Comparison of ENCODE assay signal across 8 cellular contexts in the genomic region with DNA sequence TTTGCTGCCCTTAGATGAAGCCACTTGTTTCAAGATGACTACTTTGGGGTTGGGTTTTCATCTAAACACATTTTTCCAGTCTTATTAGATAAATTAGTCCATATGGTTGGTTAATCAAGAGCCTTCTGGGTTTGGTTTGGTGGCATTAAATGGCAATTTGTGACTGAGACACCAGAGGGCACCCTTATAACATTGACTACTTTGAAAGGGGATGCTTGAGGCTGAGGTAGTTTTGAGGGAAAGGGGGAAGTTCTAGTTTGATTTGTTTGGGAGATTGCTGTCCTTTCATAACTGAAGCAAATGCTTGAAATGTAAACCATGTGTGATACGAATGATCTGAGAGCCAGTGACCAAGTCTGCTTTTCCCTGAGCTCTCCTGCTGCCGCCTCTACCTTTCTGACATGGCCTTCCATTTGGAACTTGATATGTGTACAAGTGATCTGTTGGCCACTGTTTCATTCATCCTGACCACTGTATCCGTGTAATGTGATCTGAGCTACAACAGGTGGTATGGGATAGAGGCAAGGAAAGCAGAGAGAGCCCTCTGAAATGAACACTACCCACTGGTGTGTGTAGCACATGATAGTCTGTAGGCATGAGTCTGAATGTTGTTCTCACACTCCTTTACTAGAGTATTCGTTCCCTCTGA. TPM values are rescaled to one million over a fixed set of nuclear protein-coding genes. Genes with fewer than 3 reads are reported as not detected.
A peak's percentile ranks its signal among the peaks of the same experiment; 100 is the strongest.
DNase-seq lines count a peak whose midpoint lies in the region; ATAC-seq and TF ChIP-seq lines count a peak whose summit lies in the region.

No MANE protein-coding gene starts in this region.

- intact Hi-C loops in HCT116 (cut with micrococcal nuclease): loop anchor here (1.0 to 5.0 kb wide), 3 partner anchors 52 to 229 kb away; a partner anchor contains a TSS

- no peaks in the 10 kb centered on the region for H3K9me3 ChIP-seq in HCT116 (ENCODE audit: control insufficient read depth in 1 of 2, insufficient read depth in 1 of 2, low read depth in 1 of 2, low read length in 2 of 2)

- no peak overlapping the region for H3K9ac ChIP-seq in HCT116 (ENCODE audit: low read length)

- in situ Hi-C loops in Caki2 (cut with HindIII; ENCODE audit: low pct_unique_long_range_greater_than_20kb, low sequenced_read_pairs): no loop called here

- peaks cover 24 to 53% of the 10 kb centered on the region in 2 experiments for H3K36me3 ChIP-seq in HCT116 (ENCODE audit: control insufficient read depth in 1 of 2, insufficient read depth in 2 of 2, low read length in 2 of 2)

- no peaks in the 10 kb centered on the region for H3K9me2 ChIP-seq in HCT116 (ENCODE audit: insufficient read depth)

- no peak overlapping the region for H3K4me3 Mint-ChIP-seq in stimulated activated effector memory CD8-positive, alpha-beta T cell treated with anti-CD3 and anti-CD28 coated beads, Interleukin-12 subunit alpha, Interleukin-12 subunit beta, amount 100 ng/mL, for 72 hours

- H3K4me1 Mint-ChIP-seq in stimulated activated effector memory CD8-positive, alpha-beta T cell treated with anti-CD3 and anti-CD28 coated beads, Interleukin-12 subunit alpha, Interleukin-12 subunit beta, amount 100 ng/mL, for 72 hours: peaks cover 18% of the 10 kb centered on the region

- peaks cover 26% of the 10 kb centered on the region for H3K79me2 ChIP-seq in HCT116 (ENCODE audit: insufficient read depth, low read length)

- POLR2A ChIA-PET in HCT116 (lab: Charles Lee): interaction anchor here (1.3 kb wide), 1 partner anchor 13 kb away, joined by 3 read pairs; no protein-coding TSS in a partner anchor

- H3K4me3 ChIP-seq in HCT116 (replicated peaks in 1 of 2; ENCODE audit: low read depth in 1 of 2, low read length in 2 of 2): no peak overlapping the region

- RAD21 ChIA-PET in HCT116 (lab: Charles Lee; ENCODE audit: low non-redundant PET in 1 of 2, low total read pairs in 2 of 2, uncharacterized antibody in 2 of 2, unreplicated experiment in 2 of 2): interaction anchor here (0.7 to 1.9 kb wide), 3 partner anchors 14 to 52 kb away, joined by 3 to 11 read pairs (median 4); no protein-coding TSS in a partner anchor

- H3K27me3 ChIP-seq in HCT116 (ENCODE audit: insufficient read depth, low read length): no peaks in the 10 kb centered on the region

- no TSS peak for BruUV-seq in HCT116 (replicated peaks; lab: Mats Ljungman, UMichigan)

- peak; percentile 92 for TF ChIP-seq RAD21 in HCT116 (IDR thresholded peaks at IDR 0.05; ENCODE audit: low read depth)

- DNase-seq in Caki2 (ENCODE audit: low read depth): peak; percentile 59
- peak; percentile 35 for DNase-seq in HCT116 (ENCODE audit: low read depth, low spot score)
- peak; percentile 83 for DNase-seq in NOMO-1 treated with DMSO at 0.1 percent for 48 hours (lab: John Stamatoyannopoulos, UW; ENCODE audit: unreplicated experiment)
- peak; percentile 84 for DNase-seq in astrocyte of the hippocampus (ENCODE audit: low read depth, low spot score)
- peak; percentile 58 for DNase-seq in iPS-NIHi11 (ENCODE audit: low spot score)
- peak; percentile 34 to 60 for DNase-seq in stimulated activated effector memory CD8-positive, alpha-beta T cell treated with anti-CD3 and anti-CD28 coated beads, Interleukin-12 subunit alpha, Interleukin-12 subunit beta, amount 100 ng/mL, for 72 hours (ENCODE audit: low spot score in 2 of 2)
- DNase-seq in GOT3 (lab: John Stamatoyannopoulos, UW): no peak

- H3K27ac Mint-ChIP-seq in stimulated activated effector memory CD8-positive, alpha-beta T cell treated with anti-CD3 and anti-CD28 coated beads, Interleukin-12 subunit alpha, Interleukin-12 subunit beta, amount 100 ng/mL, for 72 hours: no peak overlapping the region

- CTCF ChIA-PET in HCT116 (lab: Charles Lee): interaction anchor here (1.2 to 10.5 kb wide), 4 partner anchors 9 to 147 kb away, joined by 3 to 107 read pairs (median 6); no protein-coding TSS in a partner anchor

- peaks cover 11% of the 10 kb centered on the region; the same call in 1 of the 2 replicates for H4K20me1 ChIP-seq in HCT116 (ENCODE audit: insufficient read depth)

- no peak overlapping the region for H3K4me2 ChIP-seq in HCT116 (ENCODE audit: low read length)

- H3K4me1 ChIP-seq in HCT116 (ENCODE audit: control insufficient read depth in 1 of 2, insufficient read depth in 2 of 2, low read length in 2 of 2): peaks cover 10 to 21% of the 10 kb centered on the region in 2 experiments; a peak in 3 of 4 replicates

- peak; percentile 62 to 89 (median 70) for TF ChIP-seq CTCF in HCT116 (IDR thresholded peaks at IDR 0.05 in 2 of 3, conservative IDR thresholded peaks at IDR 0.05 in 1 of 3; ENCODE audit: borderline replicate concordance in 1 of 3, insufficient read depth in 1 of 3, low read depth in 2 of 3, low read length in 2 of 3)

- peak; percentile 63 for ATAC-seq in HCT116
- ATAC-seq in stimulated activated effector memory CD8-positive, alpha-beta T cell treated with anti-CD3 and anti-CD28 coated beads, Interleukin-12 subunit alpha, Interleukin-12 subunit beta, amount 100 ng/mL, for 72 hours: peak; percentile 48
- no peak for ATAC-seq in HG03025 (IDR thresholded peaks at IDR 0.05; ENCODE audit: low FRiP score, unreplicated experiment)

- H2AFZ ChIP-seq in HCT116 (ENCODE audit: low read depth, low read length, poor library complexity, severe bottlenecking): no peak overlapping the region

- TF ChIP-seq POLR2A in HCT116 (IDR thresholded peaks at IDR 0.05; ENCODE audit: borderline replicate concordance, extremely low read depth, insufficient read depth, insufficient read length): no peak

- no peak overlapping the region for H3K27ac ChIP-seq in HCT116 (ENCODE audit: low read depth, low read length)

- no peaks in the 10 kb centered on the region for H3K9me3 Mint-ChIP-seq in stimulated activated effector memory CD8-positive, alpha-beta T cell treated with anti-CD3 and anti-CD28 coated beads, Interleukin-12 subunit alpha, Interleukin-12 subunit beta, amount 100 ng/mL, for 72 hours

- H3K36me3 Mint-ChIP-seq in stimulated activated effector memory CD8-positive, alpha-beta T cell treated with anti-CD3 and anti-CD28 coated beads, Interleukin-12 subunit alpha, Interleukin-12 subunit beta, amount 100 ng/mL, for 72 hours: peaks cover 73% of the 10 kb centered on the region

TF ChIP-seq in HCT116, 20 proteins besides CTCF, POLR2A, EP300 and RAD21:
- TF ChIP-seq, protein P1, sequence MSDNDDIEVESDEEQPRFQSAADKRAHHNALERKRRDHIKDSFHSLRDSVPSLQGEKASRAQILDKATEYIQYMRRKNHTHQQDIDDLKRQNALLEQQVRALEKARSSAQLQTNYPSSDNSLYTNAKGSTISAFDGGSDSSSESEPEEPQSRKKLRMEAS (IDR thresholded peaks at IDR 0.05): no peak
- TF ChIP-seq SIN3A (IDR thresholded peaks at IDR 0.05; ENCODE audit: low read depth): no peak
- TF ChIP-seq, protein P2, sequence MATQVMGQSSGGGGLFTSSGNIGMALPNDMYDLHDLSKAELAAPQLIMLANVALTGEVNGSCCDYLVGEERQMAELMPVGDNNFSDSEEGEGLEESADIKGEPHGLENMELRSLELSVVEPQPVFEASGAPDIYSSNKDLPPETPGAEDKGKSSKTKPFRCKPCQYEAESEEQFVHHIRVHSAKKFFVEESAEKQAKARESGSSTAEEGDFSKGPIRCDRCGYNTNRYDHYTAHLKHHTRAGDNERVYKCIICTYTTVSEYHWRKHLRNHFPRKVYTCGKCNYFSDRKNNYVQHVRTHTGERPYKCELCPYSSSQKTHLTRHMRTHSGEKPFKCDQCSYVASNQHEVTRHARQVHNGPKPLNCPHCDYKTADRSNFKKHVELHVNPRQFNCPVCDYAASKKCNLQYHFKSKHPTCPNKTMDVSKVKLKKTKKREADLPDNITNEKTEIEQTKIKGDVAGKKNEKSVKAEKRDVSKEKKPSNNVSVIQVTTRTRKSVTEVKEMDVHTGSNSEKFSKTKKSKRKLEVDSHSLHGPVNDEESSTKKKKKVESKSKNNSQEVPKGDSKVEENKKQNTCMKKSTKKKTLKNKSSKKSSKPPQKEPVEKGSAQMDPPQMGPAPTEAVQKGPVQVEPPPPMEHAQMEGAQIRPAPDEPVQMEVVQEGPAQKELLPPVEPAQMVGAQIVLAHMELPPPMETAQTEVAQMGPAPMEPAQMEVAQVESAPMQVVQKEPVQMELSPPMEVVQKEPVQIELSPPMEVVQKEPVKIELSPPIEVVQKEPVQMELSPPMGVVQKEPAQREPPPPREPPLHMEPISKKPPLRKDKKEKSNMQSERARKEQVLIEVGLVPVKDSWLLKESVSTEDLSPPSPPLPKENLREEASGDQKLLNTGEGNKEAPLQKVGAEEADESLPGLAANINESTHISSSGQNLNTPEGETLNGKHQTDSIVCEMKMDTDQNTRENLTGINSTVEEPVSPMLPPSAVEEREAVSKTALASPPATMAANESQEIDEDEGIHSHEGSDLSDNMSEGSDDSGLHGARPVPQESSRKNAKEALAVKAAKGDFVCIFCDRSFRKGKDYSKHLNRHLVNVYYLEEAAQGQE (IDR thresholded peaks at IDR 0.05; ENCODE audit: low read depth): no peak
TF ChIP-seq in HCT116: peak in this region for 0.

RNA-seq across cellular contexts. Expression of a gene that starts 5.8 kb away (rescaled TPM):
- 11.4 and 26.0 TPM in 2 replicates for total RNA-seq in Caki2 (2014; rRNA removed; shearing (Covaris generic); ENCODE audit: low replicate concordance)
- 35.1 TPM for total RNA-seq in HCT116 (2021; ENCODE audit: unreplicated experiment)
- polyA plus RNA-seq in HCT116 (2012): 38.1 and 46.6 TPM in 2 replicates

RNA-seq across cellular contexts. Expression of a gene that starts 15.5 kb away (rescaled TPM):
- total RNA-seq in Caki2 (2014; rRNA removed; shearing (Covaris generic); ENCODE audit: low replicate concordance): 60.9 and 68.1 TPM in 2 replicates
- 117 TPM for total RNA-seq in HCT116 (2021; ENCODE audit: unreplicated experiment)
- polyA plus RNA-seq in HCT116 (2012): 37.2 and 38.7 TPM in 2 replicates
